ENCODE assay signal across 1 cellular context in genomic region chr20:49278036-49278816, GRCh38.
TF ChIP-seq lines count a peak whose summit lies in the region.

ZNFX1 (minus strand) TSS chr20:49278057; CDS start chr20:49275839, 2,218 bp downstream.

TF ChIP-seq in HepG2, 621 proteins besides CTCF, POLR2A, EP300 and RAD21 (continued from another document and continues in another):
- TF ChIP-seq ZBTB40 (IDR thresholded peaks at IDR 0.05) (no peak), ZBTB40 (CRISPR knock-in tag; IDR thresholded peaks at IDR 0.05) (peak; percentile 88), PHF21A (CRISPR knock-in tag; IDR thresholded peaks at IDR 0.05) (peak; percentile 80), TBL1XR1 (IDR thresholded peaks at IDR 0.05; ENCODE audit: borderline replicate concordance, low read length, partially characterized antibody) (peak; percentile 94), ZNF138 (CRISPR knock-in tag; IDR thresholded peaks at IDR 0.05; ENCODE audit: low read depth) (peak; percentile 99), ZFP90 (CRISPR knock-in tag; IDR thresholded peaks at IDR 0.05; ENCODE audit: borderline replicate concordance) (peak; percentile 99), MED8 (CRISPR knock-in tag; IDR thresholded peaks at IDR 0.05; ENCODE audit: insufficient replicate concordance) (peak; percentile 96), DMTF1 (CRISPR knock-in tag; IDR thresholded peaks at IDR 0.05) (0 out of 2 replicates have a peak, but pooled peaks have one; percentile 53), ZNF644 (CRISPR knock-in tag; IDR thresholded peaks at IDR 0.05; ENCODE audit: low read depth) (no peak), ZNF318 (CRISPR knock-in tag; IDR thresholded peaks at IDR 0.05) (no peak; the same call in none of the 2 replicates), ELF3 (CRISPR knock-in tag; IDR thresholded peaks at IDR 0.05) (peak; percentile 89), KLF11 (CRISPR knock-in tag; IDR thresholded peaks at IDR 0.05) (peak; percentile 99), ZNF567 (CRISPR knock-in tag; IDR thresholded peaks at IDR 0.05; ENCODE audit: borderline replicate concordance) (no peak; the same call in 1 of the 2 replicates), ARID3A (IDR thresholded peaks at IDR 0.05; ENCODE audit: low read depth, low read length) (no peak), NR2F1 (CRISPR knock-in tag; IDR thresholded peaks at IDR 0.05) (peak in 1 of 2 experiments; percentile 55; a peak in 2 of 4 replicates), ZNF577 (CRISPR knock-in tag; IDR thresholded peaks at IDR 0.05; ENCODE audit: borderline replicate concordance, low read depth) (peak; percentile 94; the same call in 1 of the 2 replicates), MXD1 (CRISPR knock-in tag; IDR thresholded peaks at IDR 0.05) (peak; percentile 97), DNMT1 (CRISPR knock-in tag; IDR thresholded peaks at IDR 0.05) (peak; percentile 88; the same call in 1 of the 2 replicates), ZNF646 (CRISPR knock-in tag; IDR thresholded peaks at IDR 0.05) (peak; percentile 57; the same call in 1 of the 2 replicates), NFIC (IDR thresholded peaks at IDR 0.05; ENCODE audit: low read length) (peak; percentile 46; the same call in 1 of the 2 replicates)
